ENCODE assay signal across 8 cellular contexts in the genomic region with DNA sequence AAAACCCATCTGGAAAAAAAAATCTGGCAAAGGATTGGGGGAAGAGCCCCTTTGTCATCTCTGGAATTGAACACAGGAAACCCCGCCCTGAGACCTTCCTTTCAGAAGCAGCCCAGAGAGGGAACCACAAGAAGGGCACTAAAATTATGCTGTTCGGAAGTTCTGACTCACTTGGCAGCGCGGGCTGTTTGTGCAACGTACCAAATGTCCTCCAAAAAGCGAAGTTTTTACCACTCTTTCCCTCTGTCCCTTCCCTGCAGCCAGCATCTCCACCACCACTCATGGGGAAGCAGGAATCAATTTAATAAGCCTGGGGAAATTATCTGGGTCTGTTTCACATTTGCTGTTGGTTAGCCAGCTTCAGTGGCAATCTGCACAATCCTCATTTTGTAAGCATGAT. TPM values are rescaled to one million over a fixed set of nuclear protein-coding genes. Genes with fewer than 3 reads are reported as not detected.
DNase-seq lines count a peak whose midpoint lies in the region; ATAC-seq and TF ChIP-seq lines count a peak whose summit lies in the region.

No MANE protein-coding gene starts in this region.

- peak overlapping the region; percentile 77 for H3K4me3 Mint-ChIP-seq in activated naive CD8-positive, alpha-beta T cell treated with anti-CD3 and anti-CD28 coated beads, Interleukin-2, amount 10 ng/mL, durations not matched to agents 7 days and 5 days

- no peaks in the 10 kb centered on the region for H3K9me3 ChIP-seq in stomach

- H3K9me3 Mint-ChIP-seq in activated naive CD8-positive, alpha-beta T cell treated with anti-CD3 and anti-CD28 coated beads, Interleukin-2, amount 10 ng/mL, durations not matched to agents 7 days and 5 days, result no peaks in the 10 kb centered on the region

- ATAC-seq in GM21529 (IDR thresholded peaks at IDR 0.05; ENCODE audit: unreplicated experiment) (peak; percentile 24), GM19324 (IDR thresholded peaks at IDR 0.05; ENCODE audit: low FRiP score, unreplicated experiment) (no peak)
- ATAC-seq in activated naive CD8-positive, alpha-beta T cell treated with anti-CD3 and anti-CD28 coated beads, Interleukin-2, amount 10 ng/mL, durations not matched to agents 7 days and 5 days (ENCODE audit: low read depth), result peak; percentile 11

- DNase-seq in T follicular helper cell (ENCODE audit: low read depth) (peak; percentile 53), lung microvascular endothelial cell (ENCODE audit: low read depth in 2 of 2) (peak; percentile 82), stomach (peak; percentile 61), NCI-H128 (lab: John Stamatoyannopoulos, UW; ENCODE audit: unreplicated experiment) (no peak), NCI-H1417 treated with DMSO at 0.1 percent for 48 hours (lab: John Stamatoyannopoulos, UW) (no peak)
- DNase-seq in activated naive CD8-positive, alpha-beta T cell treated with anti-CD3 and anti-CD28 coated beads, Interleukin-2, amount 10 ng/mL, durations not matched to agents 7 days and 5 days, result peak; percentile 59

- H3K27me3 ChIP-seq in stomach, result peaks cover 0 to 4% (median 0%) of the 10 kb centered on the region in 3 donors

- no peak overlapping the region for H3K4me3 ChIP-seq in stomach

- H3K4me1 ChIP-seq in stomach, result peaks cover 57 to 88% (median 75%) of the 10 kb centered on the region in 4 donors

- H3K4me1 Mint-ChIP-seq in activated naive CD8-positive, alpha-beta T cell treated with anti-CD3 and anti-CD28 coated beads, Interleukin-2, amount 10 ng/mL, durations not matched to agents 7 days and 5 days, result peaks cover 68% of the 10 kb centered on the region

- peak overlapping the region; percentile 97 for H3K27ac Mint-ChIP-seq in activated naive CD8-positive, alpha-beta T cell treated with anti-CD3 and anti-CD28 coated beads, Interleukin-2, amount 10 ng/mL, durations not matched to agents 7 days and 5 days

- no peak for TF ChIP-seq POLR2A in stomach (IDR thresholded peaks at IDR 0.05)

- H3K36me3 Mint-ChIP-seq in activated naive CD8-positive, alpha-beta T cell treated with anti-CD3 and anti-CD28 coated beads, Interleukin-2, amount 10 ng/mL, durations not matched to agents 7 days and 5 days, result peaks cover 6% of the 10 kb centered on the region

- H3K27ac ChIP-seq in stomach, result peak overlapping the region in 4 of 5 donors; percentile 61 to 90 (median 88)

- no peak for TF ChIP-seq CTCF in stomach (IDR thresholded peaks at IDR 0.05)

- no peaks in the 10 kb centered on the region for H3K27me3 Mint-ChIP-seq in activated naive CD8-positive, alpha-beta T cell treated with anti-CD3 and anti-CD28 coated beads, Interleukin-2, amount 10 ng/mL, durations not matched to agents 7 days and 5 days

- POLR2A ChIA-PET in activated naive CD8-positive, alpha-beta T cell treated with anti-CD3 and anti-CD28 coated beads, Interleukin-2, amount 10 ng/mL, durations not matched to agents 7 days and 5 days (lab: Charles Lee), result interaction anchor here (2.7 to 3.2 kb wide), 2 partner anchors 12 to 14 kb away, joined by 13 to 25 read pairs; partner anchors contain the start of gene GLRX5

- intact Hi-C loops in stomach (cut with DNase I; ENCODE audit: low total_unique reads), result no loop called here

- 42 to 68% (median 55%) methylated on average over 6 of the region's 6 CpGs for WGBS in stomach, 5 donors

- peaks cover 0 to 3% (median 0%) of the 10 kb centered on the region in 4 donors for H3K36me3 ChIP-seq in stomach

- no peak for TF ChIP-seq EP300 in stomach (IDR thresholded peaks at IDR 0.05)

RNA-seq across cellular contexts. Expression of gene SYNE3, which starts 3.2 kb away (rescaled TPM):
- total RNA-seq in activated naive CD8-positive, alpha-beta T cell treated with anti-CD3 and anti-CD28 coated beads, Interleukin-2, amount 10 ng/mL, durations not matched to agents 7 days and 5 days, result 10 to 100 TPM; 79.0 to 79.1 TPM
- total RNA-seq in lung microvascular endothelial cell (12.0 and 12.5 TPM in 2 replicates), stomach (10 to 100 TPM in 3 of 5 donors, 1 to 10 TPM in 2; 4.6 to 85.2 (median 10.8) TPM)
- polyA plus RNA-seq in stomach, result 1 to 10 TPM in 1 of 3 donors, under 1 TPM in 2; 0.58 to 1.2 (median 0.76) TPM

RNA-seq across cellular contexts. Expression of gene GLRX5, which starts 15.2 kb away (rescaled TPM):
- total RNA-seq in activated naive CD8-positive, alpha-beta T cell treated with anti-CD3 and anti-CD28 coated beads, Interleukin-2, amount 10 ng/mL, durations not matched to agents 7 days and 5 days, result 10 to 100 TPM; 33.8 to 34.7 TPM
- 31.8 and 32.9 TPM in 2 replicates for total RNA-seq in lung microvascular endothelial cell
- 100 to 1,000 TPM in 1 of 5 donors, 10 to 100 TPM in 4; 29.5 to 316 (median 38.4) TPM for total RNA-seq in stomach
- 10 to 100 TPM; 40.3 to 49.9 (median 40.6) TPM for polyA plus RNA-seq in stomach

Comparison
In these comparisons a context has a peak if more than half of its experiments do, and no peak if none do; other contexts are left out.
1. DNase-seq: peak in T follicular helper cell (single experiment), activated naive CD8-positive, alpha-beta T cell treated with anti-CD3 and anti-CD28 coated beads, Interleukin-2, amount 10 ng/mL, durations not matched to agents 7 days and 5 days (single experiment), lung microvascular endothelial cell (2 of 2) and stomach (single experiment); none in NCI-H128 (single experiment) and NCI-H1417 treated with DMSO at 0.1 percent for 48 hours (single experiment).